Comparison of ENCODE assay signal across 1 cellular context in the genomic region with DNA sequence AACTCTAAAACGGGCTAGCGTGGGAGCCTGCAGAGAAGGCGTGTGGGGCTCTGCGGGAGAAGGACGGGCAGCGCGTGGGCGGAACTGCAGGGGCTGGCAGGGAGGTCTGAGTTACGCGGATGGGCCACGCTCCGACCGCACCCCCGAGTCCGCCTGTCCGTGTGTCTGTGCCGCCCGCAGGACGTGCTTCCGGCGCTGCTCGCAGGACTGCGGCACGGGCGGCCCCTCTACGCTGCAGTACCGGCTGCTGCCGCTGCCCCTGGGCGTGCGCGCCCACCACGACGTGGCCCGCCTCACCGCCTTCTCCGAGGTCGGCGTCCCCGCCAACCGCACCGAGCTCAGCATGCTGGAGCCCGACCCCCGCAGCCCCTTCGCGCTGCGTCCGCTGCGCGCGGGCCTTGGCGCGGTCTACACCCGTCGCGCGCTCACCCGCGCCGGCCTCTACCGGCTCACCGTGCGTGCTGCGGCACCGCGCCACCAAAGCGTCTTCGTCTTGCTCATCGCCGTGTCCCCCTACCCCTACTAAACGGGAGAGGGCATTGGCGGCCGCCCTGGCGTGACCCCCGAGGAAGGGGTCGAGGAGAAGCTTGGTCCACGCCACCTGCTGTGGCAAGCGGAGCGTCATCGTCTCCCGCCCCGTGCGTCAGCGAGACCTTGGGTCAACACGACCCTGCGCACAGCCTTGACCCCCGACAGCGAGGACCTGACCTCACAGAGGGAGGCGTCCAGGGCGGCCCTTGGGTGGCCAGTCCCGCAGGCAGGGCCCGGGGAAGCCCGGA.
TF ChIP-seq lines count a peak whose summit lies in the region.

No MANE protein-coding gene starts in this region.

TF ChIP-seq in WTC11, 78 proteins besides CTCF, POLR2A, EP300 and RAD21 (continued from another document):
- TF ChIP-seq, protein P1, sequence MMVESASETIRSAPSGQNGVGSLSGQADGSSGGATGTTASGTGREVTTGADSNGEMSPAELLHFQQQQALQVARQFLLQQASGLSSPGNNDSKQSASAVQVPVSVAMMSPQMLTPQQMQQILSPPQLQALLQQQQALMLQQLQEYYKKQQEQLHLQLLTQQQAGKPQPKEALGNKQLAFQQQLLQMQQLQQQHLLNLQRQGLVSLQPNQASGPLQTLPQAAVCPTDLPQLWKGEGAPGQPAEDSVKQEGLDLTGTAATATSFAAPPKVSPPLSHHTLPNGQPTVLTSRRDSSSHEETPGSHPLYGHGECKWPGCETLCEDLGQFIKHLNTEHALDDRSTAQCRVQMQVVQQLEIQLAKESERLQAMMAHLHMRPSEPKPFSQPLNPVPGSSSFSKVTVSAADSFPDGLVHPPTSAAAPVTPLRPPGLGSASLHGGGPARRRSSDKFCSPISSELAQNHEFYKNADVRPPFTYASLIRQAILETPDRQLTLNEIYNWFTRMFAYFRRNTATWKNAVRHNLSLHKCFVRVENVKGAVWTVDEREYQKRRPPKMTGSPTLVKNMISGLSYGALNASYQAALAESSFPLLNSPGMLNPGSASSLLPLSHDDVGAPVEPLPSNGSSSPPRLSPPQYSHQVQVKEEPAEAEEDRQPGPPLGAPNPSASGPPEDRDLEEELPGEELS (CRISPR knock-in tag; IDR thresholded peaks at IDR 0.05), result peak; percentile 45; the same call in 1 of the 2 replicates
- TF ChIP-seq TEAD1 (CRISPR knock-in tag; IDR thresholded peaks at IDR 0.05) (0 out of 2 replicates have a peak, but pooled peaks have one; percentile 19), ZBTB21 (CRISPR knock-in tag; IDR thresholded peaks at IDR 0.05; ENCODE audit: borderline replicate concordance) (peak; percentile 83), NFE2L1 (CRISPR knock-in tag; IDR thresholded peaks at IDR 0.05) (peak; percentile 69; the same call in 1 of the 2 replicates), OVOL2 (CRISPR knock-in tag; IDR thresholded peaks at IDR 0.05; ENCODE audit: borderline replicate concordance) (no peak), RELA (CRISPR knock-in tag; IDR thresholded peaks at IDR 0.05; ENCODE audit: borderline replicate concordance) (peak; percentile 26; the same call in 1 of the 2 replicates), FOXP1 (CRISPR knock-in tag; IDR thresholded peaks at IDR 0.05; ENCODE audit: borderline replicate concordance) (peak; percentile 96)
